ENCODE assay signal across 10 cellular contexts in genomic region chr11:82791779-82792178, GRCh38. TPM values are rescaled to one million over a fixed set of nuclear protein-coding genes. Genes with fewer than 3 reads are reported as not detected.
A peak's percentile ranks its signal among the peaks of the same experiment; 100 is the strongest.
DNase-seq lines count a peak whose midpoint lies in the region; ATAC-seq and TF ChIP-seq lines count a peak whose summit lies in the region.
"Had no signal": no experiment of that assay in that cellular context is flagged by ENCODE, and none has a peak within 500 bp of the region (broad histone marks: within the 10 kb centered on the region; RNA-seq: fewer than 3 reads in every experiment).

No MANE protein-coding gene starts in this region.

- H3K9me2 ChIP-seq in MM.1S (replicated peaks; ENCODE audit: insufficient read depth, low read length) (no peaks in the 10 kb centered on the region), PC-9 (ENCODE audit: insufficient read depth) (no peaks in the 10 kb centered on the region), GM23248 (ENCODE audit: insufficient read depth) (no peaks in the 10 kb centered on the region)

- H4K5ac ChIP-seq in mesendoderm (ENCODE audit: low read length): no peak overlapping the region

- H3F3A ChIP-seq in MM.1S (ENCODE audit: insufficient read depth, low read length): peaks cover 16% of the 10 kb centered on the region; the same call in 1 of the 2 replicates
- no peaks in the 10 kb centered on the region for H3F3A ChIP-seq in PC-9 (ENCODE audit: insufficient read depth, low read depth)
- H3F3A ChIP-seq in GM23248 (ENCODE audit: insufficient read depth): no peaks in the 10 kb centered on the region

- no peak overlapping the region for H3K23ac ChIP-seq in mesendoderm (ENCODE audit: low read length)

- CTCF ChIA-PET in PC-9 (lab: Charles Lee): no interaction called here

- intact Hi-C loops in PC-9 (cut with micrococcal nuclease; ENCODE audit: unreplicated experiment) (no loop called here), right lobe of liver (cut with DNase I) (no loop called here)

- DNase-seq in MM.1S (no peak), PC-9 (peak in 1 of 2 experiments; percentile 51), mesendoderm (peak; percentile 54), GM23248 (no peak), right lobe of liver (no peak)
- DNase-seq: CD4-positive, CD25-positive, alpha-beta regulatory T cell; HCEC 1CT; NCI-H2029 had no signal

- H3K4ac ChIP-seq in mesendoderm (ENCODE audit: low read depth, low read length): no peak overlapping the region

- H3K27ac Mint-ChIP-seq in brain: peak overlapping the region in 3 of 5 experiments; percentile 30 to 72 (median 70)

- in situ Hi-C loops in GM23248 (cut with MboI): no loop called here

- H3K79me1 ChIP-seq in mesendoderm (ENCODE audit: low read length): no peaks in the 10 kb centered on the region

- H3K4me3 Mint-ChIP-seq in brain: no peak overlapping the region
- H3K4me3 Mint-ChIP-seq: CD4-positive, CD25-positive, alpha-beta regulatory T cell had no signal

- peak overlapping the region; percentile 17; the same call in 1 of the 2 replicates for H3K4me2 ChIP-seq in MM.1S (ENCODE audit: low read depth, low read length)
- no peak overlapping the region for H3K4me2 ChIP-seq in PC-9
- H3K4me2 ChIP-seq in mesendoderm (ENCODE audit: low read length): no peak overlapping the region
- H3K4me2 ChIP-seq in GM23248 (ENCODE audit: unreplicated experiment): no peak overlapping the region

- POLR2A ChIA-PET in PC-9 (lab: Charles Lee; ENCODE audit: unreplicated experiment): no interaction called here

- ATAC-seq in right lobe of liver (no peak), HG02571 (IDR thresholded peaks at IDR 0.05; ENCODE audit: unreplicated experiment) (no peak)

- H3K9ac ChIP-seq in MM.1S (ENCODE audit: low read length): no peak overlapping the region
- no peak overlapping the region for H3K9ac ChIP-seq in mesendoderm (ENCODE audit: low read length)
- no peak overlapping the region for H3K9ac ChIP-seq in GM23248

- no peak overlapping the region for H3K18ac ChIP-seq in mesendoderm (ENCODE audit: low read length)

- peaks cover 0 to 2% (median 0%) of the 10 kb centered on the region in 5 experiments for H3K9me3 Mint-ChIP-seq in brain
- H3K9me3 Mint-ChIP-seq: CD4-positive, CD25-positive, alpha-beta regulatory T cell had no signal

- no peak overlapping the region for H2BK120ac ChIP-seq in mesendoderm (ENCODE audit: low read depth, low read length)

- no peak overlapping the region for H2AK5ac ChIP-seq in mesendoderm (ENCODE audit: low read length)

- no CpG with 5 or more reads among the region's 4 CpGs for WGBS in mesendoderm (ENCODE audit: extremely low coverage, insufficient coverage, low lambda C conversion rate)
- 67 to 75% methylated on average over 4 of the region's 4 CpGs for WGBS in GM23248 (ENCODE audit: low coverage in 1 of 2, low lambda C conversion rate in 2 of 2, missing lambda C conversion rate in 2 of 2), 2 experiments
- WGBS in right lobe of liver (ENCODE audit: insufficient coverage, low coverage, low lambda C conversion rate, missing lambda C conversion rate): 33% methylated on average over 4 of the region's 4 CpGs

- H3K56ac ChIP-seq in mesendoderm (ENCODE audit: low read length): no peak overlapping the region

- H3K27me3 Mint-ChIP-seq in brain: peaks cover 5% of the 10 kb centered on the region

- H3K36me3 ChIP-seq in MM.1S (replicated peaks; ENCODE audit: insufficient read depth, low read length) (no peaks in the 10 kb centered on the region), PC-9 (ENCODE audit: low read depth) (no peaks in the 10 kb centered on the region), mesendoderm (ENCODE audit: control insufficient read depth, insufficient read depth, low read length) (no peaks in the 10 kb centered on the region), GM23248 (ENCODE audit: low read depth) (no peaks in the 10 kb centered on the region), right lobe of liver (no peaks in the 10 kb centered on the region)

- H2BK15ac ChIP-seq in mesendoderm (replicated peaks; ENCODE audit: low read depth): no peak overlapping the region

- no peak overlapping the region for H3K4me3 ChIP-seq in MM.1S (ENCODE audit: low read length)
- H3K4me3 ChIP-seq in PC-9: no peak overlapping the region
- no peak overlapping the region for H3K4me3 ChIP-seq in mesendoderm (ENCODE audit: low read length)
- no peak overlapping the region for H3K4me3 ChIP-seq in GM23248
- H3K4me3 ChIP-seq in right lobe of liver: no peak overlapping the region

- no peak overlapping the region for H2AFZ ChIP-seq in MM.1S (ENCODE audit: low read length)
- H2AFZ ChIP-seq in PC-9: 0 out of 2 replicates have a peak overlapping the region, but pooled peaks have one; percentile 12
- H2AFZ ChIP-seq in GM23248: no peak overlapping the region

- no peaks in the 10 kb centered on the region for H4K20me1 ChIP-seq in MM.1S (ENCODE audit: insufficient read depth, low read length)
- H4K20me1 ChIP-seq in PC-9 (ENCODE audit: insufficient read depth): no peaks in the 10 kb centered on the region
- H4K20me1 ChIP-seq in GM23248 (ENCODE audit: insufficient read depth): no peaks in the 10 kb centered on the region

- TF ChIP-seq CTCF in MM.1S (IDR thresholded peaks at IDR 0.05; ENCODE audit: low read length) (no peak), PC-9 (conservative IDR thresholded peaks at IDR 0.05) (no peak), brain (conservative IDR thresholded peaks at IDR 0.05) (no peak), right lobe of liver (IDR thresholded peaks at IDR 0.05) (no peak)

- no TSS peak for BruUV-seq in PC-9 (replicated peaks; lab: Mats Ljungman, UMichigan)

- H3K9me3 ChIP-seq in MM.1S (replicated peaks; ENCODE audit: insufficient read depth, low read length) (no peaks in the 10 kb centered on the region), PC-9 (ENCODE audit: insufficient read depth, low read depth) (no peaks in the 10 kb centered on the region), GM23248 (ENCODE audit: low read depth) (no peaks in the 10 kb centered on the region), right lobe of liver (no peaks in the 10 kb centered on the region)

- H2BK5ac ChIP-seq in mesendoderm (ENCODE audit: low read length): no peak overlapping the region

- H3K4me1 ChIP-seq in MM.1S (ENCODE audit: low read length) (peaks cover 32% of the 10 kb centered on the region), PC-9 (replicated peaks; ENCODE audit: insufficient read depth) (no peaks in the 10 kb centered on the region), mesendoderm (ENCODE audit: control insufficient read depth, low read depth, low read length) (peaks cover 9% of the 10 kb centered on the region), GM23248 (ENCODE audit: insufficient read depth) (no peaks in the 10 kb centered on the region), right lobe of liver (no peaks in the 10 kb centered on the region)

- TF ChIP-seq POLR2A in right lobe of liver (IDR thresholded peaks at IDR 0.05): no peak

- H4K8ac ChIP-seq in mesendoderm (ENCODE audit: low read depth, low read length): no peak overlapping the region

- no peaks in the 10 kb centered on the region for H3K36me3 Mint-ChIP-seq in brain
- H3K36me3 Mint-ChIP-seq: CD4-positive, CD25-positive, alpha-beta regulatory T cell had no signal

- H3K27me3 ChIP-seq in MM.1S (replicated peaks; ENCODE audit: insufficient read depth, low read length): no peaks in the 10 kb centered on the region
- H3K27me3 ChIP-seq in PC-9 (ENCODE audit: insufficient read depth, low read depth): no peaks in the 10 kb centered on the region
- no peaks in the 10 kb centered on the region for H3K27me3 ChIP-seq in mesendoderm (ENCODE audit: insufficient read depth, low read length, poor library complexity)
- H3K27me3 ChIP-seq in GM23248 (replicated peaks; ENCODE audit: insufficient read depth): no peaks in the 10 kb centered on the region; the same call in 1 of the 2 replicates
- no peaks in the 10 kb centered on the region for H3K27me3 ChIP-seq in right lobe of liver

- H3K27ac ChIP-seq in MM.1S (ENCODE audit: low read length): peak overlapping the region; percentile 51; the same call in 1 of the 2 replicates
- no peak overlapping the region for H3K27ac ChIP-seq in PC-9
- no peak overlapping the region for H3K27ac ChIP-seq in mesendoderm (ENCODE audit: low read depth, low read length)
- no peak overlapping the region for H3K27ac ChIP-seq in GM23248
- H3K27ac ChIP-seq in right lobe of liver: no peak overlapping the region

- H3K79me2 ChIP-seq in MM.1S (ENCODE audit: low read length) (no peaks in the 10 kb centered on the region), PC-9 (ENCODE audit: low read depth) (no peaks in the 10 kb centered on the region), mesendoderm (ENCODE audit: control insufficient read depth, insufficient read depth, low read length) (no peaks in the 10 kb centered on the region), GM23248 (ENCODE audit: insufficient read depth) (no peaks in the 10 kb centered on the region)

- H3K4me1 Mint-ChIP-seq in brain: peaks cover 31% of the 10 kb centered on the region
- H3K4me1 Mint-ChIP-seq: CD4-positive, CD25-positive, alpha-beta regulatory T cell had no signal

RNA-seq across cellular contexts. Expression of gene FAM181B, which starts 58.1 kb away (rescaled TPM):
- total RNA-seq in PC-9 (2021): not detected in 2 replicates
- polyA plus RNA-seq in brain (ENCODE audit: insufficient read depth, low read depth, low replicate concordance): 6.2 TPM
- polyA plus RNA-seq in mesendoderm (2013, experiment 1 of 2): 0.44 TPM
- polyA plus RNA-seq in mesendoderm (2013, experiment 2 of 2): 0.48 TPM
- not detected in 2 replicates for total RNA-seq in GM23248 (2014; rRNA removed; shearing (Covaris generic))
- not detected in 2 replicates for polyA plus RNA-seq in GM23248 (2016; fragmentation: Nextera tagmentation; extraction: Ambion mirVana)
- not detected for total RNA-seq in right lobe of liver
- total RNA-seq: CD4-positive, CD25-positive, alpha-beta regulatory T cell had no signal
- polyA plus RNA-seq: CD4-positive, CD25-positive, alpha-beta regulatory T cell had no signal
